19 cellular contexts compared by ENCODE assay signal in the genomic region with DNA sequence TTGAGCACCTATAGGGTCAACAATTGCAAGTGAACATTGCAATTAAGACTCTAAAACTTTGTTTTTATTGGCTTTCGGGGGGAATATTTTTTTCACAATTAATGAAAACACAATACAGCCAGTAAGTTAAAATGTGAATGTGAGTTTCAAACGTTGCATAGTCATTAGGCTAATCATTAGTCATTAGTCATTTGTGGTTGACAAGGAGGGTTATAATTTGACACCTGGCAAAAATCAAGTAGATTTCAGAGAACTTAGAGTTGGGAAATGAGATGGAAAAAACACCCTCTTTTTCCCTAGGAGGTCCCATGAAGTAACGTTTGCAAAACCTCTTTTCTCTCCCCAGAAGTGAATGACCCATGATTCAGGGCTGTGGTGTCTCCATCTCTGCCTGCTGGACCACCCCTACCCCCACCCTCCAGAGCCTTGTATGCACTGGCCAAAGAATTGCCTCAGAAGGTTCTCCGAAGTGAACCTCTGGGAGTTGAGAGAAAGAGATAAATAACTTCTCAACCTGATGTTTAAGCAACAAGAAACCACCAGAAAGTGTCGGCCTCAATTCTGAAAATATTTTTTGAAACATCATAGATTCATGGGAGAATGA.
DNase-seq lines count a peak whose midpoint lies in the region; ATAC-seq and TF ChIP-seq lines count a peak whose summit lies in the region.
"Had no signal": no experiment of that assay in that cellular context is flagged by ENCODE, and none has a peak within 500 bp of the region (broad histone marks: within the 10 kb centered on the region; RNA-seq: fewer than 3 reads in every experiment).

No MANE protein-coding gene starts in this region.

- 59 to 71% methylated on average over 4 to 5 of the region's 5 CpGs for WGBS in gastroesophageal sphincter (ENCODE audit: low coverage in 1 of 2), 2 donors
- 70 to 85% methylated on average over 5 of the region's 5 CpGs for WGBS in sigmoid colon, 2 donors

- H3K27me3 ChIP-seq in gastroesophageal sphincter (no peaks in the 10 kb centered on the region), sigmoid colon (no peaks in the 10 kb centered on the region)
- H3K27me3 ChIP-seq: BLaER1 treated with 17β-estradiol and CSF1 and Interleukin-3, amounts not matched to agents 10 nM and 100 nM had no signal

- TF ChIP-seq POLR2A in gastroesophageal sphincter (IDR thresholded peaks at IDR 0.05): no peak
- TF ChIP-seq POLR2A in sigmoid colon (IDR thresholded peaks at IDR 0.05): no peak

- TF ChIP-seq EP300 in gastroesophageal sphincter (IDR thresholded peaks at IDR 0.05) (no peak), sigmoid colon (IDR thresholded peaks at IDR 0.05) (no peak)

- H3K4me1 ChIP-seq in gastroesophageal sphincter: peaks cover 0 to 9% (median 5%) of the 10 kb centered on the region in 3 donors
- H3K4me1 ChIP-seq in sigmoid colon: peaks cover 0 to 11% (median 8%) of the 10 kb centered on the region in 4 donors
- H3K4me1 ChIP-seq: A549; BLaER1 treated with 17β-estradiol and CSF1 and Interleukin-3, amounts not matched to agents 10 nM and 100 nM; HAP-1 had no signal

- no peak overlapping the region for H3K4me3 ChIP-seq in gastroesophageal sphincter
- H3K4me3 ChIP-seq in sigmoid colon: no peak overlapping the region
- H3K4me3 ChIP-seq: A549; BLaER1 treated with 17β-estradiol and CSF1 and Interleukin-3, amounts not matched to agents 10 nM and 100 nM; HAP-1 had no signal

- intact Hi-C loops in sigmoid colon (cut with DNase I): no loop called here

- TF ChIP-seq CTCF in C4-2B (conservative IDR thresholded peaks at IDR 0.05) (no peak), VCaP (conservative IDR thresholded peaks at IDR 0.05) (no peak), gastroesophageal sphincter (IDR thresholded peaks at IDR 0.05) (no peak), sigmoid colon (IDR thresholded peaks at IDR 0.05) (no peak), GM10266 (IDR thresholded peaks at IDR 0.05; ENCODE audit: control insufficient read depth, insufficient read depth, low read depth, missing control alignments) (no peak)

- no peaks in the 10 kb centered on the region for H3K9me3 ChIP-seq in gastroesophageal sphincter
- no peaks in the 10 kb centered on the region for H3K9me3 ChIP-seq in sigmoid colon
- H3K9me3 ChIP-seq: A549; BLaER1 treated with 17β-estradiol and CSF1 and Interleukin-3, amounts not matched to agents 10 nM and 100 nM; HAP-1 had no signal

- ATAC-seq in gastroesophageal sphincter (peak; percentile 85), HG03196 (IDR thresholded peaks at IDR 0.05; ENCODE audit: unreplicated experiment) (no peak)
- ATAC-seq: A549, PC-3 had no signal

- peak; percentile 65 for DNase-seq in sigmoid colon
- no peak for DNase-seq in substantia nigra (lab: John Stamatoyannopoulos, UW)
- no peak for DNase-seq in GM10266 (ENCODE audit: extremely low spot score)
- DNase-seq: AML-193; CD4-positive, alpha-beta memory T cell; GOT3; HFFc6; NCI-H1048; NCI-H1694 treated with DMSO at 0.1 percent for 48 hours; PC-3 had no signal

- peak overlapping the region; percentile 100 for H3K27ac ChIP-seq in C4-2B
- peak overlapping the region; percentile 88 for H3K27ac ChIP-seq in VCaP
- no peak overlapping the region for H3K27ac ChIP-seq in gastroesophageal sphincter
- H3K27ac ChIP-seq in sigmoid colon: no peak overlapping the region
- H3K27ac ChIP-seq in substantia nigra (ENCODE audit: low read depth, low read length, poor library complexity, severe bottlenecking): no peak overlapping the region
- H3K27ac ChIP-seq: A549; BLaER1 treated with 17β-estradiol and CSF1 and Interleukin-3, amounts not matched to agents 10 nM and 100 nM; HL-60; KMS-11 had no signal

- H3K36me3 ChIP-seq in gastroesophageal sphincter: no peaks in the 10 kb centered on the region
- no peaks in the 10 kb centered on the region for H3K36me3 ChIP-seq in sigmoid colon
- H3K36me3 ChIP-seq: BLaER1 treated with 17β-estradiol and CSF1 and Interleukin-3, amounts not matched to agents 10 nM and 100 nM; HAP-1 had no signal

Comparison
In these comparisons a context has a peak if more than half of its experiments do, and no peak if none do; other contexts are left out.
1. H3K27ac ChIP-seq: peak in C4-2B (single experiment) and VCaP (single experiment); none in gastroesophageal sphincter (0 of 4), sigmoid colon (0 of 4) and substantia nigra (single experiment).